9 cellular contexts compared by ENCODE assay signal in the genomic region with DNA sequence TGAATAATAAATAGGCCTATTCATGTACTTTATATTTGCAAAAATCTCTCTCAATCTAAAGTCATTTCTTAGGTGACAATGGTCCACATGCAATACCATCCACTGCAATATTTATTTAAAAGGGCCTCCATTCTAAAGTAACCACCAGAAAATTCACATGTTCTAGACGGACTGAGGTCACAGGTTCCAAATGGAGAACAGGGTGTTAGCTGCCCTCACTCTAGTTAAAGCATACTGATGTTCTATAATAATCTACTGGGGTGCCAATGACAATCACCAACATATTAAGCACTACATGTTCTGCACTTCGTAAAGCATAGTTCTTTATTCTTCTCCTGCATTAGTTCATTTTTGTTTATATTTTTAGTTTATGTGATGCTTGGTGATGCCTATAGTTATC. TPM values are rescaled to one million over a fixed set of nuclear protein-coding genes. Genes with fewer than 3 reads are reported as not detected.
DNase-seq lines count a peak whose midpoint lies in the region; ATAC-seq and TF ChIP-seq lines count a peak whose summit lies in the region.
"Had no signal": no experiment of that assay in that cellular context is flagged by ENCODE, and none has a peak within 500 bp of the region (broad histone marks: within the 10 kb centered on the region; RNA-seq: fewer than 3 reads in every experiment).

No MANE protein-coding gene starts in this region.

- intact Hi-C loops in CD8-positive, alpha-beta T cell (cut with DNase I, micrococcal nuclease), result loop anchor here in 1 of 2 experiments (5.0 kb wide), 1 partner anchor 74 kb away; no protein-coding TSS in a partner anchor

- DNase-seq in CD8-positive, alpha-beta T cell, result no peak
- DNase-seq in NAMALWA (ENCODE audit: low spot score) (peak; percentile 18), coronary artery (ENCODE audit: low spot score) (no peak), nephron progenitor cell (no peak), MV-4-11 (lab: John Stamatoyannopoulos, UW) (no peak), NCI-H2107 treated with DMSO at 0.1 percent for 48 hours (lab: John Stamatoyannopoulos, UW; ENCODE audit: unreplicated experiment) (no peak), H4 (ENCODE audit: low spot score) (no peak), SW480 (ENCODE audit: low spot score) (no peak)
- DNase-seq: retina had no signal

- no peak overlapping the region for H3K4me3 ChIP-seq in CD8-positive, alpha-beta T cell (ENCODE audit: low read depth, low read length)
- peak overlapping the region; percentile 74 for H3K4me3 ChIP-seq in coronary artery

- CTCF ChIA-PET in CD8-positive, alpha-beta T cell (lab: Charles Lee), result no interaction called here

- H3K27ac ChIP-seq in CD8-positive, alpha-beta T cell (ENCODE audit: low read depth, low read length), result no peak overlapping the region
- H3K27ac ChIP-seq in coronary artery, result no peak overlapping the region

- peaks cover 50% of the 10 kb centered on the region for H3K4me1 Mint-ChIP-seq in CD8-positive, alpha-beta T cell (ENCODE audit: low read depth)
- peaks cover 26% of the 10 kb centered on the region for H3K4me1 Mint-ChIP-seq in nephron progenitor cell

- H3K4me1 ChIP-seq in CD8-positive, alpha-beta T cell (ENCODE audit: insufficient read depth, low read length), result peaks cover 25% of the 10 kb centered on the region

- H3K9me3 ChIP-seq in CD8-positive, alpha-beta T cell (ENCODE audit: low read length), result no peaks in the 10 kb centered on the region

- H3K36me3 Mint-ChIP-seq in CD8-positive, alpha-beta T cell, result peaks cover 35% of the 10 kb centered on the region
- peaks cover 24% of the 10 kb centered on the region for H3K36me3 Mint-ChIP-seq in nephron progenitor cell (ENCODE audit: low read depth)

- H3K4me3 Mint-ChIP-seq in CD8-positive, alpha-beta T cell, result peak overlapping the region; percentile 98
- H3K4me3 Mint-ChIP-seq in nephron progenitor cell, result peak overlapping the region; percentile 96

- no peaks in the 10 kb centered on the region for H3K9me3 Mint-ChIP-seq in CD8-positive, alpha-beta T cell
- H3K9me3 Mint-ChIP-seq in nephron progenitor cell, result no peaks in the 10 kb centered on the region

- no peak for TF ChIP-seq CTCF in CD8-positive, alpha-beta T cell (IDR thresholded peaks at IDR 0.05)
- TF ChIP-seq CTCF in coronary artery (IDR thresholded peaks at IDR 0.05), result no peak
- no peak for TF ChIP-seq CTCF in nephron progenitor cell (IDR thresholded peaks at IDR 0.05)

- H3K27ac Mint-ChIP-seq in CD8-positive, alpha-beta T cell, result peak overlapping the region; percentile 99
- no peak overlapping the region for H3K27ac Mint-ChIP-seq in nephron progenitor cell

- POLR2A ChIA-PET in CD8-positive, alpha-beta T cell (lab: Charles Lee), result interaction anchor here (1.1 to 3.2 kb wide), 5 partner anchors 28 to 90 kb away, joined by 3 to 26 read pairs (median 14); no protein-coding TSS in a partner anchor

- no peak for ATAC-seq in CD8-positive, alpha-beta T cell

- no peaks in the 10 kb centered on the region for H3K27me3 ChIP-seq in CD8-positive, alpha-beta T cell (ENCODE audit: insufficient read depth, low read length)

- no peaks in the 10 kb centered on the region for H3K27me3 Mint-ChIP-seq in CD8-positive, alpha-beta T cell (ENCODE audit: low read depth)
- no peaks in the 10 kb centered on the region for H3K27me3 Mint-ChIP-seq in nephron progenitor cell (ENCODE audit: low read depth, poor library complexity)

- peaks cover 6% of the 10 kb centered on the region for H3K36me3 ChIP-seq in CD8-positive, alpha-beta T cell (ENCODE audit: insufficient read depth, low read length)

RNA-seq across cellular contexts. Expression of a gene that starts 1.2 kb away (rescaled TPM):
- total RNA-seq in CD8-positive, alpha-beta T cell, result 100 to 1,000 TPM; 119 to 123 TPM
- total RNA-seq in H4 (2014; rRNA removed; shearing (Covaris generic)), result 45.2 and 65.6 TPM in 2 replicates
